Comparison of ENCODE assay signal across 8 cellular contexts in the genomic region with DNA sequence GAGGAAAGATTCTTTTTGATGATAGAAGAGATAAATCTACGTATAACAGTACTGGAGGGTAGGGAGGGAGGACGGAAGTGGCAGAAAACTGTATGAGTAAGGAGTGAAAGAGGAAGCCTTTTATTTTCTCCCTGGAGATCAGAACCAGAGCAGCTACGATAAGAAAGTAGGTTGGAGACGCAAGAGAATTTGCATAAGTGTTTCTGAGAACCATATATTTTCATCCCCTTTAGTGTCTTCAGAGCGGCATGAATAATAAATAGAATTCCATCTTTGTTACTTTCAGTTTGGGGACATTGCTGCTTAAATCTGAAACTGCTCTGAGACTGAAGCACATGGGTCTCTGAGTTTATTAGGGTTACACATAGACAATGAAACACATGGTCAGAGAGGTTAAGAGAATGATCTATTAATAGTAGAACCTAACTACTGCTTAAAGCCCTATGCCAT.
DNase-seq lines count a peak whose midpoint lies in the region; ATAC-seq lines count a peak whose summit lies in the region.

No MANE protein-coding gene starts in this region.

- H3K4me3 ChIP-seq in neuronal stem cell (ENCODE audit: low read length in 2 of 2): no peak overlapping the region

- no peak overlapping the region for H2BK15ac ChIP-seq in neuronal stem cell (ENCODE audit: low read length)

- H3K27me3 ChIP-seq in neuronal stem cell (ENCODE audit: control insufficient read depth in 3 of 3, insufficient read depth in 3 of 3, low read depth in 1 of 3, low read length in 3 of 3): no peaks in the 10 kb centered on the region

- no peaks in the 10 kb centered on the region for H3K9me3 Mint-ChIP-seq in T-helper 2 cell treated with Interferon-gamma antibody and Interleukin-4, amounts not matched to agents 5 μg/mL and 100 μg/mL, for 36 hours

- no peak overlapping the region for H2BK12ac ChIP-seq in neuronal stem cell (ENCODE audit: low read length)

- H2BK5ac ChIP-seq in neuronal stem cell (ENCODE audit: low read length): no peak overlapping the region

- H3K4ac ChIP-seq in neuronal stem cell (ENCODE audit: low read length): no peak overlapping the region

- H3K23ac ChIP-seq in neuronal stem cell (ENCODE audit: low read depth, low read length, poor library complexity): no peak overlapping the region

- no peaks in the 10 kb centered on the region for H3K79me1 ChIP-seq in neuronal stem cell (ENCODE audit: low read depth, low read length)

- peak overlapping the region; percentile 66 for H2AFZ ChIP-seq in neuronal stem cell (ENCODE audit: low read length)

- no peak overlapping the region for H3K18ac ChIP-seq in neuronal stem cell (ENCODE audit: low read length)

- peak; percentile 79 for ATAC-seq in HG03060 (IDR thresholded peaks at IDR 0.05; ENCODE audit: low read depth, unreplicated experiment)

- no peak overlapping the region for H3K14ac ChIP-seq in neuronal stem cell (ENCODE audit: low read length)

- H3K4me2 ChIP-seq in neuronal stem cell (ENCODE audit: insufficient read depth, low read length, poor library complexity, severe bottlenecking): no peak overlapping the region

- peak overlapping the region; percentile 56 for H3K27ac Mint-ChIP-seq in T-helper 2 cell treated with Interferon-gamma antibody and Interleukin-4, amounts not matched to agents 5 μg/mL and 100 μg/mL, for 36 hours

- H4K8ac ChIP-seq in neuronal stem cell (ENCODE audit: low read depth, low read length): no peak overlapping the region

- no CpG with 5 or more reads among the region's 5 CpGs for WGBS in neuronal stem cell (ENCODE audit: extremely low coverage in 2 of 2, insufficient read length in 2 of 2, insufficient replicate concordance in 1 of 2), 2 donors

- H3K9ac ChIP-seq in neuronal stem cell (ENCODE audit: low read depth, low read length, poor library complexity): no peak overlapping the region

- no peak overlapping the region for H2AK5ac ChIP-seq in neuronal stem cell (ENCODE audit: low read depth, low read length)

- H3K9me3 ChIP-seq in neuronal stem cell (replicated peaks in 1 of 2; ENCODE audit: control insufficient read depth in 2 of 2, insufficient read depth in 1 of 2, low read depth in 1 of 2, low read length in 2 of 2): peaks cover 0 to 4% of the 10 kb centered on the region in 2 donors

- no peak overlapping the region for H4K91ac ChIP-seq in neuronal stem cell (ENCODE audit: low read depth, low read length, poor library complexity)

- H3K27me3 Mint-ChIP-seq in T-helper 2 cell treated with Interferon-gamma antibody and Interleukin-4, amounts not matched to agents 5 μg/mL and 100 μg/mL, for 36 hours (ENCODE audit: low read depth): peaks cover 4% of the 10 kb centered on the region

- H3K27ac ChIP-seq in neuronal stem cell (replicated peaks; ENCODE audit: low read length): no peak overlapping the region

- no peaks in the 10 kb centered on the region for H3K36me3 Mint-ChIP-seq in T-helper 2 cell treated with Interferon-gamma antibody and Interleukin-4, amounts not matched to agents 5 μg/mL and 100 μg/mL, for 36 hours (ENCODE audit: low read depth)

- no peaks in the 10 kb centered on the region for H3K36me3 ChIP-seq in neuronal stem cell (replicated peaks in 1 of 2; ENCODE audit: control insufficient read depth in 2 of 2, insufficient read depth in 2 of 2, low read length in 2 of 2)

- H3K4me1 ChIP-seq in neuronal stem cell (ENCODE audit: control insufficient read depth in 2 of 2, insufficient read depth in 1 of 2, low read depth in 1 of 2, low read length in 2 of 2): peaks cover 0 to 8% of the 10 kb centered on the region in 2 donors

- H3K4me1 Mint-ChIP-seq in T-helper 2 cell treated with Interferon-gamma antibody and Interleukin-4, amounts not matched to agents 5 μg/mL and 100 μg/mL, for 36 hours (ENCODE audit: low read depth): peaks cover 15% of the 10 kb centered on the region

- H2BK120ac ChIP-seq in neuronal stem cell (ENCODE audit: low read depth, low read length): no peak overlapping the region

- peak; percentile 29 for DNase-seq in stimulated activated CD4-positive, alpha-beta T cell treated with anti-CD3 and anti-CD28 coated beads, Interleukin-15, amount 100 ng/mL, for 24 hours
- DNase-seq in stimulated activated CD4-positive, alpha-beta T cell treated with anti-CD3 and anti-CD28 coated beads, Interleukin-4, amount 100 ng/mL, for 1 hour: no peak
- DNase-seq in T-helper 2 cell treated with Interferon-gamma antibody and Interleukin-4, amounts not matched to agents 5 μg/mL and 100 μg/mL, for 36 hours (ENCODE audit: low spot score): peak; percentile 39
- DNase-seq in neuronal stem cell (ENCODE audit: low spot score): no peak
- no peak for DNase-seq in inferior parietal cortex (ENCODE audit: extremely low spot score)
- DNase-seq in posterior cingulate gyrus: no peak
- no peak for DNase-seq in KG1 (lab: John Stamatoyannopoulos, UW)

- intact Hi-C loops in posterior cingulate gyrus (cut with DNase I): no loop called here

- peak overlapping the region; percentile 62 for H3K4me3 Mint-ChIP-seq in T-helper 2 cell treated with Interferon-gamma antibody and Interleukin-4, amounts not matched to agents 5 μg/mL and 100 μg/mL, for 36 hours

Comparison
In these comparisons a context has a peak if more than half of its experiments do, and no peak if none do; other contexts are left out.
1. DNase-seq: peak in stimulated activated CD4-positive, alpha-beta T cell treated with anti-CD3 and anti-CD28 coated beads, Interleukin-15, amount 100 ng/mL, for 24 hours (single experiment) and T-helper 2 cell treated with Interferon-gamma antibody and Interleukin-4, amounts not matched to agents 5 μg/mL and 100 μg/mL, for 36 hours (single experiment); none in stimulated activated CD4-positive, alpha-beta T cell treated with anti-CD3 and anti-CD28 coated beads, Interleukin-4, amount 100 ng/mL, for 1 hour (single experiment), neuronal stem cell (single experiment), inferior parietal cortex (single experiment), posterior cingulate gyrus (0 of 10) and KG1 (single experiment).